ENCODE assay signal across 1 cellular context in the genomic region with DNA sequence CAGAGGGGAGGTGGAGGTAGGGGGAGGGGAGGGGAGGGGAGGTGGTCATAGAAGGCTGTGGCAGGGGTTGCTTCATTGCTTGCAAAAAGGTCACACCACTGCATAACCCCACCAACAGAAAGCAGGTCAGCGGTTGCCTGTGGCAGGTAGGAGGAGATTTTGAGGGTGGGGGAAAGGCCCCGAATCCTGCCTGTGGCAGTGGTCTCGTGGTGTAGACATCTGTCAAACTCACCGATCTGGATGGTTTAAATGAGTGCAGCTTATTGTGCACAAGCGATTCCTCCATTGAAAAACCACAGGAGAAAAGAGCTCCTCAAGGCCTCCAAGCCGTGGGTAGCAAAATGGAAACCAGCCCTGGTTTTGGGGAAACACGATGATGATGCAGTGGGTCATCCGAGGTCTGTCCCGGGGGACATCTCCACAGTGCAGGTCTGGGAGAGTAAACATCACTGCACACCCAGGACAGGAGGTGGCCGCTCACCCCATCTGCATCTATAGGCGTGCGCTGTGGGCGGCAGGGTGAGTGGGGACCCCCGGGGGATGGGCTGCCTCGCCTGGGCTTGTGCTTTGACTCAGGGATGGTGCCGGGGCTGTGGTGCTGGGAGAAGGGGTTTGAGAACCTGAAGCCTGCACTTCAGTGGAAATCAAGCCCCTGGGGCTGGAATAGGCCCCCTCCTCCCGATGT.
TF ChIP-seq lines count a peak whose summit lies in the region.

No MANE protein-coding gene starts in this region.

TF ChIP-seq in GM12878, 131 proteins besides CTCF, POLR2A, EP300 and RAD21:
- TF ChIP-seq FOXM1 (IDR thresholded peaks at IDR 0.05; ENCODE audit: low read depth, low read length) (no peak), BHLHE40 (IDR thresholded peaks at IDR 0.05; ENCODE audit: borderline replicate concordance in 1 of 2, low read depth in 2 of 2, low read length in 1 of 2) (peak in 1 of 2 experiments; percentile 36; a peak in 1 of 4 replicates), IKZF1 (conservative IDR thresholded peaks at IDR 0.05) (0 out of 2 replicates have a peak, but pooled peaks have one; percentile 31), JUNB (IDR thresholded peaks at IDR 0.05) (no peak), NR2F1 (conservative IDR thresholded peaks at IDR 0.05) (peak; percentile 88)
- TF ChIP-seq, protein P1, sequence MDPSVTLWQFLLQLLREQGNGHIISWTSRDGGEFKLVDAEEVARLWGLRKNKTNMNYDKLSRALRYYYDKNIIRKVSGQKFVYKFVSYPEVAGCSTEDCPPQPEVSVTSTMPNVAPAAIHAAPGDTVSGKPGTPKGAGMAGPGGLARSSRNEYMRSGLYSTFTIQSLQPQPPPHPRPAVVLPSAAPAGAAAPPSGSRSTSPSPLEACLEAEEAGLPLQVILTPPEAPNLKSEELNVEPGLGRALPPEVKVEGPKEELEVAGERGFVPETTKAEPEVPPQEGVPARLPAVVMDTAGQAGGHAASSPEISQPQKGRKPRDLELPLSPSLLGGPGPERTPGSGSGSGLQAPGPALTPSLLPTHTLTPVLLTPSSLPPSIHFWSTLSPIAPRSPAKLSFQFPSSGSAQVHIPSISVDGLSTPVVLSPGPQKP (IDR thresholded peaks at IDR 0.05; ENCODE audit: low read depth, low read length): no peak
